In the genomic region with DNA sequence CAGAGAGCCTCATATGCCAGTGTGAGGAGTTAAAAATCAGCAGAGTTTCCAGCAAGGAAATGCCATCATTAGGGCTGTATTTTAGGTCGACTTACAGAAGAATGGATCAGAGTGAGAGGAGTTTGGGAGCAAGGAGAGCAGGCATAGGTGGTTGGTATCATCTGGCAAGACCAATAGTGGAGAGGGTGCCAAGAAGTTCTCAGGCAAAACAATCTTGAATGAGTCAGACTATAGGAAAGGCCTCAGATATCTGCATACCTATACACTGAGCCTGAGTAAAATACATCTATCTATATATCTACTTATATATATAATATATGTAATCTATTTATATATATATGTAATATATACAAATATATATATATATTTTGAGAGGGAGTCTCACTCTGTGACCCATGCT, we compare ENCODE assay signal across 21 cellular contexts. TPM values are rescaled to one million over a fixed set of nuclear protein-coding genes. Genes with fewer than 3 reads are reported as not detected.
DNase-seq lines count a peak whose midpoint lies in the region; ATAC-seq and TF ChIP-seq lines count a peak whose summit lies in the region.
"Had no signal": no experiment of that assay in that cellular context is flagged by ENCODE, and none has a peak within 500 bp of the region (broad histone marks: within the 10 kb centered on the region; RNA-seq: fewer than 3 reads in every experiment).

No MANE protein-coding gene starts in this region.

- H3K79me2 ChIP-seq in PC-3 (ENCODE audit: low read length), result no peaks in the 10 kb centered on the region

- CTCF ChIA-PET in PC-3 (lab: Charles Lee), result no interaction called here

- H3K4me2 ChIP-seq in PC-3 (ENCODE audit: low read length), result no peak overlapping the region

- no peaks in the 10 kb centered on the region for H3K9me3 ChIP-seq in PC-3 (ENCODE audit: low read length)
- H3K9me3 ChIP-seq: BE2C had no signal

- H3K27me3 ChIP-seq in PC-3 (ENCODE audit: low read length) (no peaks in the 10 kb centered on the region), foreskin keratinocyte (no peaks in the 10 kb centered on the region)
- H3K27me3 ChIP-seq: BE2C had no signal

- BruUV-seq in PC-3 (replicated peaks; lab: Mats Ljungman, UMichigan), result no TSS peak

- peak; percentile 57 for ATAC-seq in PC-3
- peak; percentile 64 for ATAC-seq in foreskin keratinocyte
- no peak for ATAC-seq in HG03378 (IDR thresholded peaks at IDR 0.05; ENCODE audit: unreplicated experiment)
- ATAC-seq in GM21529 (IDR thresholded peaks at IDR 0.05; ENCODE audit: unreplicated experiment), result no peak

- H3K9me2 ChIP-seq in PC-3 (replicated peaks; ENCODE audit: low read length), result no peaks in the 10 kb centered on the region

- no peak overlapping the region for H3K9ac ChIP-seq in PC-3 (ENCODE audit: low read length)

- no peaks in the 10 kb centered on the region for H3F3A ChIP-seq in PC-3 (ENCODE audit: low read length, unreplicated experiment)

- no peaks in the 10 kb centered on the region for H3K36me3 ChIP-seq in PC-3 (ENCODE audit: low read depth, low read length)
- H3K36me3 ChIP-seq: BE2C had no signal

- no peak overlapping the region for H3K4me3 ChIP-seq in PC-3 (ENCODE audit: low read length)

- no peak overlapping the region for H2AFZ ChIP-seq in PC-3 (ENCODE audit: low read length)

- intact Hi-C loops in PC-3 (cut with micrococcal nuclease), result no loop called here

- H3K27ac ChIP-seq in PC-3 (ENCODE audit: low read length) (no peak overlapping the region), foreskin keratinocyte (no peak overlapping the region)
- H3K27ac ChIP-seq: HL-60 had no signal

- POLR2A ChIA-PET in PC-3 (lab: Charles Lee; ENCODE audit: unreplicated experiment), result no interaction called here

- H4K20me1 ChIP-seq in PC-3 (ENCODE audit: low read length), result no peaks in the 10 kb centered on the region

- peak; percentile 22 for DNase-seq in HT1080 (ENCODE audit: low read depth)
- DNase-seq in PC-3, result peak; percentile 17
- peak in 1 of 2 donors; percentile 26 for DNase-seq in foreskin keratinocyte
- DNase-seq in SKM-1 (lab: John Stamatoyannopoulos, UW; ENCODE audit: unreplicated experiment), result no peak
- DNase-seq: ACHN; BE2C; C1 segment of cervical spinal cord; CD4-positive, CD25-positive, alpha-beta regulatory T cell; CD8-positive, alpha-beta memory T cell; COR-L47; DMS 273 treated with DMSO at 0.1 percent for 48 hours; DMS53; DND-41; EL; GOT3; H9; KBM-7 had no signal

- H3K4me1 ChIP-seq in PC-3 (ENCODE audit: insufficient read depth, low read length) (no peaks in the 10 kb centered on the region), foreskin keratinocyte (no peaks in the 10 kb centered on the region)
- H3K4me1 ChIP-seq: BE2C had no signal

- TF ChIP-seq CTCF in PC-3 (conservative IDR thresholded peaks at IDR 0.05; ENCODE audit: low read depth, low read length), result no peak
- no peak for TF ChIP-seq CTCF in foreskin keratinocyte (conservative IDR thresholded peaks at IDR 0.05)

RNA-seq across cellular contexts. Expression of gene TMEFF2, which starts 57.3 kb away (rescaled TPM):
- 0.03 TPM in 1 of 2 replicates, not detected in the other for total RNA-seq in HT1080 (2014; rRNA removed; shearing (Covaris generic))
- 0.12 and 0.16 TPM in 2 replicates for polyA plus RNA-seq in HT1080 (2015; cell fraction: cytosol; rRNA removed)
- polyA plus RNA-seq in HT1080 (2015; cell fraction: nucleus; rRNA removed), result 0.05 TPM in 1 of 2 replicates, not detected in the other
- not detected in 2 replicates for total RNA-seq in PC-3 (2014; rRNA removed)
- total RNA-seq in foreskin keratinocyte, result not detected in 2 replicates
- polyA plus RNA-seq in foreskin keratinocyte, result not detected in 2 replicates
- total RNA-seq: CD4-positive, CD25-positive, alpha-beta regulatory T cell; CD8-positive, alpha-beta memory T cell had no signal
- polyA plus RNA-seq: CD4-positive, CD25-positive, alpha-beta regulatory T cell; CD8-positive, alpha-beta memory T cell; IgD-negative memory B cell had no signal

Comparison
In these comparisons a context has a peak if more than half of its experiments do, and no peak if none do; other contexts are left out.
1. ATAC-seq: peak in PC-3 (single experiment) and foreskin keratinocyte (single experiment); none in HG03378 (single experiment) and GM21529 (single experiment).